Comparison of ENCODE assay signal across 1 cellular context in genomic region chr4:8580321-8581093, GRCh38.
TF ChIP-seq lines count a peak whose summit lies in the region.

Gene GPR78, plus strand, starts transcription at chr4:8580392. Its CDS starts 591 bp downstream, at chr4:8580983.

TF ChIP-seq in K562, 482 proteins besides CTCF, POLR2A, EP300 and RAD21 (continued from another document):
- peak in 1 of 2 experiments; percentile 72 for TF ChIP-seq AFF1 (IDR thresholded peaks at IDR 0.05; ENCODE audit: low read depth in 1 of 2, partially characterized antibody in 2 of 2)
- TF ChIP-seq, protein P1, sequence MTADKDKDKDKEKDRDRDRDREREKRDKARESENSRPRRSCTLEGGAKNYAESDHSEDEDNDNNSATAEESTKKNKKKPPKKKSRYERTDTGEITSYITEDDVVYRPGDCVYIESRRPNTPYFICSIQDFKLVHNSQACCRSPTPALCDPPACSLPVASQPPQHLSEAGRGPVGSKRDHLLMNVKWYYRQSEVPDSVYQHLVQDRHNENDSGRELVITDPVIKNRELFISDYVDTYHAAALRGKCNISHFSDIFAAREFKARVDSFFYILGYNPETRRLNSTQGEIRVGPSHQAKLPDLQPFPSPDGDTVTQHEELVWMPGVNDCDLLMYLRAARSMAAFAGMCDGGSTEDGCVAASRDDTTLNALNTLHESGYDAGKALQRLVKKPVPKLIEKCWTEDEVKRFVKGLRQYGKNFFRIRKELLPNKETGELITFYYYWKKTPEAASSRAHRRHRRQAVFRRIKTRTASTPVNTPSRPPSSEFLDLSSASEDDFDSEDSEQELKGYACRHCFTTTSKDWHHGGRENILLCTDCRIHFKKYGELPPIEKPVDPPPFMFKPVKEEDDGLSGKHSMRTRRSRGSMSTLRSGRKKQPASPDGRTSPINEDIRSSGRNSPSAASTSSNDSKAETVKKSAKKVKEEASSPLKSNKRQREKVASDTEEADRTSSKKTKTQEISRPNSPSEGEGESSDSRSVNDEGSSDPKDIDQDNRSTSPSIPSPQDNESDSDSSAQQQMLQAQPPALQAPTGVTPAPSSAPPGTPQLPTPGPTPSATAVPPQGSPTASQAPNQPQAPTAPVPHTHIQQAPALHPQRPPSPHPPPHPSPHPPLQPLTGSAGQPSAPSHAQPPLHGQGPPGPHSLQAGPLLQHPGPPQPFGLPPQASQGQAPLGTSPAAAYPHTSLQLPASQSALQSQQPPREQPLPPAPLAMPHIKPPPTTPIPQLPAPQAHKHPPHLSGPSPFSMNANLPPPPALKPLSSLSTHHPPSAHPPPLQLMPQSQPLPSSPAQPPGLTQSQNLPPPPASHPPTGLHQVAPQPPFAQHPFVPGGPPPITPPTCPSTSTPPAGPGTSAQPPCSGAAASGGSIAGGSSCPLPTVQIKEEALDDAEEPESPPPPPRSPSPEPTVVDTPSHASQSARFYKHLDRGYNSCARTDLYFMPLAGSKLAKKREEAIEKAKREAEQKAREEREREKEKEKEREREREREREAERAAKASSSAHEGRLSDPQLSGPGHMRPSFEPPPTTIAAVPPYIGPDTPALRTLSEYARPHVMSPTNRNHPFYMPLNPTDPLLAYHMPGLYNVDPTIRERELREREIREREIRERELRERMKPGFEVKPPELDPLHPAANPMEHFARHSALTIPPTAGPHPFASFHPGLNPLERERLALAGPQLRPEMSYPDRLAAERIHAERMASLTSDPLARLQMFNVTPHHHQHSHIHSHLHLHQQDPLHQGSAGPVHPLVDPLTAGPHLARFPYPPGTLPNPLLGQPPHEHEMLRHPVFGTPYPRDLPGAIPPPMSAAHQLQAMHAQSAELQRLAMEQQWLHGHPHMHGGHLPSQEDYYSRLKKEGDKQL (CRISPR knock-in tag; IDR thresholded peaks at IDR 0.05; ENCODE audit: borderline replicate concordance) = peak; percentile 15; the same call in 1 of the 2 replicates
- peak; percentile 88 for TF ChIP-seq ZBTB33 (CRISPR knock-in tag; IDR thresholded peaks at IDR 0.05)
- peak; percentile 74 for TF ChIP-seq TFAP4 (CRISPR knock-in tag; IDR thresholded peaks at IDR 0.05; ENCODE audit: borderline replicate concordance)
- TF ChIP-seq ZNF175 (CRISPR knock-in tag; IDR thresholded peaks at IDR 0.05; ENCODE audit: low read depth) = no peak
- no peak for TF ChIP-seq FOXJ3 (CRISPR knock-in tag; IDR thresholded peaks at IDR 0.05)
- no peak for TF ChIP-seq POLR2G (IDR thresholded peaks at IDR 0.05; ENCODE audit: low read depth, low read length)
- peak in 1 of 2 experiments; percentile 92; a peak in 2 of 4 replicates for TF ChIP-seq MAZ (CRISPR knock-in tag; conservative IDR thresholded peaks at IDR 0.05 in 1 of 2, IDR thresholded peaks at IDR 0.05 in 1 of 2)
- TF ChIP-seq PRMT5 (CRISPR knock-in tag; IDR thresholded peaks at IDR 0.05) = peak; percentile 94
- TF ChIP-seq ATF3 (IDR thresholded peaks at IDR 0.05) = no peak
- no peak for TF ChIP-seq ATF3 (CRISPR knock-in tag; conservative IDR thresholded peaks at IDR 0.05)
- TF ChIP-seq HNRNPLL (IDR thresholded peaks at IDR 0.05; ENCODE audit: low read depth, low read length, poor library complexity, severe bottlenecking) = peak; percentile 59
- TF ChIP-seq, protein P2, sequence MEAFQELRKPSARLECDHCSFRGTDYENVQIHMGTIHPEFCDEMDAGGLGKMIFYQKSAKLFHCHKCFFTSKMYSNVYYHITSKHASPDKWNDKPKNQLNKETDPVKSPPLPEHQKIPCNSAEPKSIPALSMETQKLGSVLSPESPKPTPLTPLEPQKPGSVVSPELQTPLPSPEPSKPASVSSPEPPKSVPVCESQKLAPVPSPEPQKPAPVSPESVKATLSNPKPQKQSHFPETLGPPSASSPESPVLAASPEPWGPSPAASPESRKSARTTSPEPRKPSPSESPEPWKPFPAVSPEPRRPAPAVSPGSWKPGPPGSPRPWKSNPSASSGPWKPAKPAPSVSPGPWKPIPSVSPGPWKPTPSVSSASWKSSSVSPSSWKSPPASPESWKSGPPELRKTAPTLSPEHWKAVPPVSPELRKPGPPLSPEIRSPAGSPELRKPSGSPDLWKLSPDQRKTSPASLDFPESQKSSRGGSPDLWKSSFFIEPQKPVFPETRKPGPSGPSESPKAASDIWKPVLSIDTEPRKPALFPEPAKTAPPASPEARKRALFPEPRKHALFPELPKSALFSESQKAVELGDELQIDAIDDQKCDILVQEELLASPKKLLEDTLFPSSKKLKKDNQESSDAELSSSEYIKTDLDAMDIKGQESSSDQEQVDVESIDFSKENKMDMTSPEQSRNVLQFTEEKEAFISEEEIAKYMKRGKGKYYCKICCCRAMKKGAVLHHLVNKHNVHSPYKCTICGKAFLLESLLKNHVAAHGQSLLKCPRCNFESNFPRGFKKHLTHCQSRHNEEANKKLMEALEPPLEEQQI (IDR thresholded peaks at IDR 0.05) = peak; percentile 69; the same call in 1 of the 2 replicates
- peak; percentile 34 for TF ChIP-seq GTF3C2 (IDR thresholded peaks at IDR 0.05; ENCODE audit: borderline replicate concordance, extremely low read depth, insufficient read length)
- TF ChIP-seq JUN (IDR thresholded peaks at IDR 0.05; ENCODE audit: borderline replicate concordance, low read depth, low read length) = no peak
- TF ChIP-seq JUN (CRISPR knock-in tag; IDR thresholded peaks at IDR 0.05; ENCODE audit: borderline replicate concordance) = peak; percentile 65; the same call in 1 of the 2 replicates
- TF ChIP-seq JUND (IDR thresholded peaks at IDR 0.05; ENCODE audit: borderline replicate concordance, low read depth, low read length) = peak; percentile 5; the same call in 1 of the 2 replicates
- no peak for TF ChIP-seq JUND (tag; IDR thresholded peaks at IDR 0.05; ENCODE audit: borderline replicate concordance, low read depth, low read length)
TF ChIP-seq in K562: peak in this region for 61.
